1 cellular context compared by ENCODE assay signal in the genomic region with DNA sequence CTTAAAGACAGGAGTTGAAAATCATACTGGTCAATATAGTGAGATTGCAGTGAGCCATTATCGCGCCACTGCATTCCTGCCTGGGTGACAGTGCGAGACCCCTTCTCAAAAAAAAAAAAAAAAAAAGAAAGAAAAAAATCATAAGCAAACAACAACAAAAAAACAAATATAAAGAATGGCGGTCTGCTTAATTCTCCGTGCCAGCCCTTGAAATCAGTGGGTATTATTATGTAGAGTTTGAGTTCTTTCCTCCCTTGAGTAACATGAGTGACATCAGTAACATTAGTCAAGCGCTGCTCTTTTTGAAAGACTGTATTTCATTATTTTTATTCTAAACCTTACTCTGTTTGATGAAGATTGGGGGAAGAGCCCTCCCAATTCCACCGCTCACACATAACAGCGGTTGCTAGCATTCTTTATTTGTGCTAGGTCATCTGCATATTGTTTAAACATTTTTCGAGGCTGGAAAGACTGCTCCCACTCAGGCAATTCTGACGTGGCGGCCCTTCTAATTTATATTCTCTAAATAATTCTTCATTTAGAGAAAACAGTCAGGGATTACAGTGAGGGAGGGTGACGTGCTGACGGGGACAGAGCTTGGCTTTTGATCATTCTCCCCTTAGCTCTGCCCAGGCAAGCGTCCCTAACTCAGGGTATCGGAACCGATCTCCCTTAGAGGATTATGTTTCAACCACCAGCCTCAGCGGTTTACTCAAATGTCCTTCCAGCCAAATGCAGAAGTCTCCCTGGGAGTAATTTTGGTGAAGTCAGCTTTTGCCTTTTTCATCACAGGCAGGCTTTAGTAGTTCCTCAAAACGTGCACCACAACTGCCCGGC.
TF ChIP-seq lines count a peak whose summit lies in the region.

No MANE protein-coding gene starts in this region.

TF ChIP-seq in GM23338, 12 proteins besides CTCF, POLR2A, EP300 and RAD21 (continued from another document):
- TF ChIP-seq REST (IDR thresholded peaks at IDR 0.05; ENCODE audit: unreplicated experiment) (no peak), ZNF114 (CRISPR knock-in tag; IDR thresholded peaks at IDR 0.05) (no peak), JUNB (IDR thresholded peaks at IDR 0.05; ENCODE audit: unreplicated experiment) (no peak), STAT1 (IDR thresholded peaks at IDR 0.05; ENCODE audit: unreplicated experiment) (no peak), EZH2 (IDR thresholded peaks at IDR 0.05; ENCODE audit: low read depth, unreplicated experiment) (no peak)
- TF ChIP-seq, protein P1, sequence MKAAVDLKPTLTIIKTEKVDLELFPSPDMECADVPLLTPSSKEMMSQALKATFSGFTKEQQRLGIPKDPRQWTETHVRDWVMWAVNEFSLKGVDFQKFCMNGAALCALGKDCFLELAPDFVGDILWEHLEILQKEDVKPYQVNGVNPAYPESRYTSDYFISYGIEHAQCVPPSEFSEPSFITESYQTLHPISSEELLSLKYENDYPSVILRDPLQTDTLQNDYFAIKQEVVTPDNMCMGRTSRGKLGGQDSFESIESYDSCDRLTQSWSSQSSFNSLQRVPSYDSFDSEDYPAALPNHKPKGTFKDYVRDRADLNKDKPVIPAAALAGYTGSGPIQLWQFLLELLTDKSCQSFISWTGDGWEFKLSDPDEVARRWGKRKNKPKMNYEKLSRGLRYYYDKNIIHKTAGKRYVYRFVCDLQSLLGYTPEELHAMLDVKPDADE (IDR thresholded peaks at IDR 0.05), result no peak
